8 cellular contexts compared by ENCODE assay signal in the genomic region with DNA sequence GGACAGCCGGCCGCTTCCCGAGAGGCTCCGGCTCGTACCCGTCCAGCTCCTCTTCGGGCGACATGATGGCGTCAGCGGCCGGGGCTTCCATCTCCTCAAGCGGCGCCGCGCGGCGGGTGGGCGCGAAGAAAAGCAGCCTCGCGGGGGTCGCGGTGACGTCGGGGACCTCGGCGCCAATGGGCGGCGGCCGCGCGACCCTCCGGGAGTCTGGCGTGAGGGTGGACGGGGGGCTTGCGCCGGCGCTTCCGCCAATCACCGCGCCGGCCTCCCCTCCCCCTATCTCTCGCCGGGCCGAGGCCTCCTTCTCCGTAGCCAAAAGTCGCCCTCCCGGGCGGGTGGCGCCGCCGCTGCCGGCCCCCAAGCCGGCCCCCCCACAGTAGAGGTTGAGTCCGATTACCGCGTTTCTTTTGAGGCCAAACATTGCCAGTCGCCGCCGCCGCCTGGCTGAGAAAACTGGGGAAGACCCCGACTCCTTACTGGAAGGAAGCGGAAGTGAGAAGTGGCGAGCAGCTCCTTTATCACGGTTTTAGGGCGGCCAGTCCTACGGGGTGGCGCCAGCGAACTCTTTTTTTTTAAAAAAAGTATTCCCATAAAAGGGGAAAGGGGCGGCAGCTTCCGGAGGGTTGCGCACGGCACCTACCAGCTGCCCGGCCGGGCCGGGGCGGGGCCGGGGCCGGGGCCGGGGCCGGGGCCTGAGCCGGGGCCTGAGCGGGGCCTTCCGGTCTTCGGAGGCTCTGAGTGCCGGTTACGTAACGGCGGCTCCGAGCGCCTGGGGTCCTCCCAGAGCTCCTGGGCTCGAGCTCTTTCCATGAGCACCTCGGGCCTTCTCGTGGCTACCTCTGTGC. TPM values are rescaled to one million over a fixed set of nuclear protein-coding genes. Genes with fewer than 3 reads are reported as not detected.
DNase-seq lines count a peak whose midpoint lies in the region; ATAC-seq, FAIRE-seq and TF ChIP-seq lines count a peak whose summit lies in the region.

A gene (minus strand): TSS at position 501 of the 845 bp plus-strand sequence. CDS start 80 bp downstream, at position 421.

- H3K4me3 ChIP-seq in adrenal gland (peak within 1 kb of the TSS; percentile 67 to 99 (median 92)), heart left ventricle (peak within 1 kb of the TSS; percentile 80 to 99 (median 92))

- peaks cover 33% of the 10 kb centered on the region for H3K4me1 Mint-ChIP-seq in type B pancreatic cell (ENCODE audit: unreplicated experiment)

- H3K36me3 Mint-ChIP-seq in type B pancreatic cell = peaks cover 44% of the 10 kb centered on the region

- H3K9me3 ChIP-seq in adrenal gland (replicated peaks in 1 of 3) (no peaks in the 10 kb centered on the region), heart left ventricle (no peaks in the 10 kb centered on the region)

- TF ChIP-seq POLR2A in GM12892 (IDR thresholded peaks at IDR 0.05; ENCODE audit: low read depth, low read length) (peak; percentile 99), adrenal gland (IDR thresholded peaks at IDR 0.05) (peak; percentile 98), heart left ventricle (IDR thresholded peaks at IDR 0.05) (peak; percentile 63 to 96)

- H3K4me3 Mint-ChIP-seq in type B pancreatic cell = peak within 1 kb of the TSS; percentile 94

- peak; percentile 84 for DNase-seq in GM12892 (ENCODE audit: insufficient read length)
- peak; percentile 83 for DNase-seq in NCI-H1436 treated with DMSO at 0.1 percent for 48 hours (lab: John Stamatoyannopoulos, UW)
- DNase-seq in T-helper 1 cell = peak; percentile 73 to 95 (median 83)
- DNase-seq in adrenal gland = peak; percentile 92 to 97 (median 97)
- DNase-seq in heart left ventricle = peak; percentile 94 to 96 (median 95)
- DNase-seq in posterior cingulate gyrus = peak; percentile 80 to 98 (median 86)
- DNase-seq in type B pancreatic cell (ENCODE audit: extremely low spot score, unreplicated experiment) = peak; percentile 95

- H3K4me1 ChIP-seq in adrenal gland (replicated peaks in 1 of 2) = peaks cover 27 to 29% of the 10 kb centered on the region in 2 donors
- H3K4me1 ChIP-seq in heart left ventricle = peaks cover 8 to 39% (median 24%) of the 10 kb centered on the region in 12 donors

- WGBS in adrenal gland, 4 donors = 0 to 1% (median 0%) methylated on average over 14 to 94 of the region's 94 CpGs
- 0 to 1% (median 0%) methylated on average over 33 to 94 of the region's 94 CpGs for WGBS in heart left ventricle, 4 donors

- H3K36me3 ChIP-seq in adrenal gland (replicated peaks in 1 of 2) (peaks cover 0 to 33% of the 10 kb centered on the region in 2 donors), heart left ventricle (peaks cover 3 to 45% (median 33%) of the 10 kb centered on the region in 9 donors)

- H3K27ac Mint-ChIP-seq in type B pancreatic cell = peak within 1 kb of the TSS; percentile 93

- peak; percentile 80 for FAIRE-seq in GM12892 (lab: Jason Lieb, UNC)

- H3K9me3 Mint-ChIP-seq in type B pancreatic cell = no peaks in the 10 kb centered on the region

- TF ChIP-seq CTCF in adrenal gland (IDR thresholded peaks at IDR 0.05) (peak in 4 of 6 experiments; percentile 12 to 29 (median 19)), heart left ventricle (IDR thresholded peaks at IDR 0.05) (peak in 2 of 12 donors; percentile 11 to 26), type B pancreatic cell (conservative IDR thresholded peaks at IDR 0.05) (no peak)

- H3K27me3 Mint-ChIP-seq in type B pancreatic cell = no peaks in the 10 kb centered on the region

- H3K27ac ChIP-seq in adrenal gland (peak within 1 kb of the TSS; percentile 93 to 100 (median 100)), heart left ventricle (peak within 1 kb of the TSS; percentile 99 to 100 (median 100))

- ATAC-seq in HG02798 (IDR thresholded peaks at IDR 0.05; ENCODE audit: poor library complexity, unreplicated experiment) (peak; percentile 92), heart left ventricle (peak; percentile 80 to 94 (median 86))

- intact Hi-C loops in adrenal gland (cut with DNase I) (loop anchor here (5.0 kb wide), 2 partner anchors 38 to 43 kb away; no protein-coding TSS in a partner anchor), heart left ventricle (cut with DNase I) (loop anchor here in 9 of 10 donors (1.0 to 5.0 kb wide), 8 partner anchors 18 to 118 kb away; a partner anchor contains a TSS), posterior cingulate gyrus (cut with DNase I) (loop anchor here (2.0 kb wide), 1 partner anchor 49 kb away; a partner anchor contains a TSS)

- no peaks in the 10 kb centered on the region for H3K27me3 ChIP-seq in adrenal gland
- no peaks in the 10 kb centered on the region for H3K27me3 ChIP-seq in heart left ventricle

RNA-seq across cellular contexts. Expression of the gene that starts here (rescaled TPM):
- 112 TPM for polyA plus RNA-seq in GM12892 (2012; ENCODE audit: missing spikeins)
- total RNA-seq in adrenal gland (100 to 1,000 TPM; 146 to 299 (median 207) TPM), heart left ventricle (100 to 1,000 TPM in 6 of 9 donors, 10 to 100 TPM in 3; 77.2 to 180 (median 104) TPM), type B pancreatic cell (ENCODE audit: low replicate concordance) (187 and 280 TPM in 2 replicates)
- polyA plus RNA-seq in adrenal gland (100 to 1,000 TPM in 1 of 3 donors, 10 to 100 TPM in 2; 57.4 to 187 (median 90.5) TPM), heart left ventricle (100 to 1,000 TPM in 1 of 2 donors, 10 to 100 TPM in 1; 57.1 to 118 TPM)

Comparison
In these comparisons a context has a peak if more than half of its experiments do, and no peak if none do; other contexts are left out.
1. Peak in every context shown above with its lines: DNase-seq, ATAC-seq, H3K4me3 ChIP-seq and H3K27ac ChIP-seq.